In the genomic region with DNA sequence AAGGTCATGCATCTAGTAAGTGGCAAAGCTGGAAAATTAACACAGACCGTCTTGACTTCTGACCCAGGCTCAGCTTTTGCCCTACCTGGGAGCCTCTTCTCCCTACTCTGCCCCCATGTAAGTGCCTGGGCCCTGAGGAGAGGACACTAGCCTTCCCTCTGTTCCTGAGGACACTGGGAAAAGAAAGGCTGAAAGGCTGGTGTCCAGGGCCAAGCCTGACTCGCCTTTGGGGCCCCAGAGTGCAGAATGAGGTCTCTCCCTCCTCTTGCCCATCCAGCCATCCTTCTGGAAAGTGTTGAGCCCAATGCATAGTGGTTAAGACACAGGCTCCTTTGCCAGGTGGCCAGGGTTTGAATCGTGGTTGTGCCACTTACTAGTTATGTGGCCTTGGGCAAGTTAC, we compare ENCODE assay signal across 21 cellular contexts.
"Had no signal": no experiment of that assay in that cellular context is flagged by ENCODE, and none has a peak within 500 bp of the region (broad histone marks: within the 10 kb centered on the region; RNA-seq: fewer than 3 reads in every experiment).

No MANE protein-coding gene starts in this region.

- H3K9me3 ChIP-seq: SK-N-SH had no signal

- H3K4me3 ChIP-seq: K562 had no signal

- DNase-seq: Kasumi-1, MM.1S, NCI-H1092 treated with DMSO at 0.1 percent for 48 hours, NCI-H1436, NCI-H187, NCI-H2029, NCI-H2081 treated with DMSO at 0.1 percent for 48 hours, NCI-H2171, NCI-H226, NCI-H446, NCI-H510A, NCI-H524 treated with DMSO at 0.1 percent for 48 hours, NCI-H69, NCI-H774, PC-3, SHP77, SK-N-SH had no signal

- H3K27ac ChIP-seq: HL-60, KMS-11, RWPE1 had no signal

- H3K4me2 ChIP-seq: KMS-11, SK-N-SH had no signal

- H3K9ac ChIP-seq: KMS-11, SK-N-SH had no signal
